Comparison of ENCODE assay signal across 22 cellular contexts in the genomic region with DNA sequence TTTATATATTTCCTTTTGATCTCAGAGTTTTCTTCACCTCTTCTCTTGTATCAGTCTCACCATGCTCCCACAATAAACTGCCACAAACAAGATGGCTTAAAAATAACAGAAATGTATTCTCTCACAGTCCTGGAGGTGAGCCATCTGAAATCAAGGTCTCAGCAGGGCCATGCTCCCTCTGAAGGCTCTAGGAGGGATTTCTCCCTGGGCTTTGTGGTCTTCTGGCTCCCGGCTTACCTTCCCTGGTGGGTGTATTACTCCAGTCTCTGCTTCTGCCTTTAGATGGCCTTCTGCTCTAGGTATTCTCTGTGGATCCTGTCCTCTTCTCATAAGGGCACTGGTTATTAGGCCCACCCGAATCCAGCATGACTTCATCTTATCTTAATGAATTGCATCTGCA.
"Had no signal": no experiment of that assay in that cellular context is flagged by ENCODE, and none has a peak within 500 bp of the region (broad histone marks: within the 10 kb centered on the region; RNA-seq: fewer than 3 reads in every experiment).

No MANE protein-coding gene starts in this region.

- H3K27ac Mint-ChIP-seq: T-cell had no signal

- H3K4me1 Mint-ChIP-seq: T-cell had no signal

- H3K4me2 ChIP-seq: SK-N-SH had no signal

- H3K9me3 ChIP-seq: MG63, SK-N-SH had no signal

- H3K4me3 Mint-ChIP-seq: T-cell had no signal

- H3K27me3 Mint-ChIP-seq: T-cell had no signal

- H3K36me3 ChIP-seq: MG63 had no signal

- H3K9me2 ChIP-seq: SK-N-SH had no signal

- H3K36me3 Mint-ChIP-seq: T-cell had no signal

- H3K27ac ChIP-seq: HL-60, RWPE1 had no signal

- DNase-seq: Karpas-422; KG1; MG63; NCI-H1092; NCI-H1105 treated with DMSO at 0.1 percent for 48 hours; NCI-H1417 treated with DMSO at 0.1 percent for 48 hours; NCI-H146; NCI-H1694 treated with DMSO at 0.1 percent for 48 hours; NCI-H1930; NCI-H2081; NCI-H2107; NCI-H2227 treated with DMSO at 0.1 percent for 48 hours; NCI-H526 treated with DMSO at 0.1 percent for 48 hours; NCI-H748 treated with DMSO at 0.1 percent for 48 hours; NK-92 treated with Interleukin-12 subunit alpha and Interleukin-12 subunit beta, amount 100 ng/mL, for 24 hours; PC-3; SHP77; SK-N-SH; T-cell had no signal

- H3K27me3 ChIP-seq: MG63 had no signal

- H3K4me3 ChIP-seq: MG63 had no signal

- ATAC-seq: Panc1, PC-3, T-cell had no signal
